ENCODE assay signal across 8 cellular contexts in genomic region chr16:85055503-85056210, GRCh38. TPM values are rescaled to one million over a fixed set of nuclear protein-coding genes. Genes with fewer than 3 reads are reported as not detected.
A peak's percentile ranks its signal among the peaks of the same experiment; 100 is the strongest.
DNase-seq lines count a peak whose midpoint lies in the region; ATAC-seq and TF ChIP-seq lines count a peak whose summit lies in the region.

No MANE protein-coding gene starts in this region.

- H4K20me1 ChIP-seq in MM.1S (ENCODE audit: insufficient read depth, low read length), result no peaks in the 10 kb centered on the region

- H3K27ac Mint-ChIP-seq in CD4-positive, CD25-positive, alpha-beta regulatory T cell, result peak overlapping the region; percentile 91 to 97 (median 93)
- peak overlapping the region; percentile 68 for H3K27ac Mint-ChIP-seq in neural crest cell (ENCODE audit: unreplicated experiment)

- no peak for TF ChIP-seq POLR2A in stomach (IDR thresholded peaks at IDR 0.05)

- no peaks in the 10 kb centered on the region for H3K9me3 Mint-ChIP-seq in CD4-positive, CD25-positive, alpha-beta regulatory T cell
- no peaks in the 10 kb centered on the region for H3K9me3 Mint-ChIP-seq in neural crest cell

- peak; percentile 88 to 94 for ATAC-seq in CD4-positive, CD25-positive, alpha-beta regulatory T cell (ENCODE audit: low read depth in 2 of 2)
- peak; percentile 90 for ATAC-seq in GM21576 (IDR thresholded peaks at IDR 0.05; ENCODE audit: unreplicated experiment)
- ATAC-seq in esophagus mucosa, result peak; percentile 78

- no peaks in the 10 kb centered on the region for H3K36me3 ChIP-seq in CD4-positive, CD25-positive, alpha-beta regulatory T cell (ENCODE audit: control insufficient read depth, insufficient read depth, low read length)
- H3K36me3 ChIP-seq in MM.1S (replicated peaks; ENCODE audit: insufficient read depth, low read length), result no peaks in the 10 kb centered on the region
- peaks cover 0 to 16% (median 5%) of the 10 kb centered on the region in 4 donors for H3K36me3 ChIP-seq in stomach

- peak; percentile 8 to 88 (median 56) for DNase-seq in CD4-positive, CD25-positive, alpha-beta regulatory T cell
- peak; percentile 42 for DNase-seq in MM.1S
- peak; percentile 19 to 51 (median 46) for DNase-seq in activated CD8-positive, alpha-beta memory T cell treated with anti-CD3 and anti-CD28 coated beads for 48 hours (ENCODE audit: low read depth in 2 of 3, low spot score in 2 of 3)
- DNase-seq in neural crest cell (ENCODE audit: low read depth, low spot score), result no peak
- peak; percentile 64 for DNase-seq in stomach
- DNase-seq in 8988T, result no peak

- peaks cover 8% of the 10 kb centered on the region for H3K36me3 Mint-ChIP-seq in CD4-positive, CD25-positive, alpha-beta regulatory T cell
- H3K36me3 Mint-ChIP-seq in neural crest cell (ENCODE audit: low read depth), result no peaks in the 10 kb centered on the region

- H3K27ac ChIP-seq in CD4-positive, CD25-positive, alpha-beta regulatory T cell (ENCODE audit: insufficient read depth, low read length, poor library complexity, severe bottlenecking), result peak overlapping the region; percentile 57
- no peak overlapping the region for H3K27ac ChIP-seq in MM.1S (ENCODE audit: low read length)
- H3K27ac ChIP-seq in stomach, result peak overlapping the region; percentile 51 to 89 (median 80)

- H3K4me2 ChIP-seq in MM.1S (ENCODE audit: low read depth, low read length), result peak overlapping the region; percentile 4; the same call in 1 of the 2 replicates

- H3K4me3 ChIP-seq in CD4-positive, CD25-positive, alpha-beta regulatory T cell (ENCODE audit: low read depth, low read length), result peak overlapping the region; percentile 80
- H3K4me3 ChIP-seq in MM.1S (ENCODE audit: low read length), result no peak overlapping the region
- H3K4me3 ChIP-seq in stomach, result peak overlapping the region; percentile 1 to 33 (median 24)

- H3K4me3 Mint-ChIP-seq in CD4-positive, CD25-positive, alpha-beta regulatory T cell, result peak overlapping the region; percentile 81 to 85 (median 83)
- H3K4me3 Mint-ChIP-seq in neural crest cell, result no peak overlapping the region

- 40 to 55% (median 42%) methylated on average over 14 of the region's 14 CpGs for WGBS in stomach, 5 donors

- H3K9me3 ChIP-seq in CD4-positive, CD25-positive, alpha-beta regulatory T cell (ENCODE audit: control insufficient read depth in 2 of 2, low read length in 2 of 2), result no peaks in the 10 kb centered on the region
- H3K9me3 ChIP-seq in MM.1S (replicated peaks; ENCODE audit: insufficient read depth, low read length), result no peaks in the 10 kb centered on the region
- H3K9me3 ChIP-seq in stomach, result no peaks in the 10 kb centered on the region

- H3K4me1 Mint-ChIP-seq in CD4-positive, CD25-positive, alpha-beta regulatory T cell, result peaks cover 6 to 29% (median 15%) of the 10 kb centered on the region in 4 donors
- H3K4me1 Mint-ChIP-seq in neural crest cell, result peaks cover 23% of the 10 kb centered on the region

- no peak overlapping the region for H3K9ac ChIP-seq in MM.1S (ENCODE audit: low read length)

- H3K9me2 ChIP-seq in MM.1S (replicated peaks; ENCODE audit: insufficient read depth, low read length), result no peaks in the 10 kb centered on the region

- H3K27me3 ChIP-seq in CD4-positive, CD25-positive, alpha-beta regulatory T cell (ENCODE audit: control insufficient read depth, insufficient read depth, low read length), result no peaks in the 10 kb centered on the region
- no peaks in the 10 kb centered on the region for H3K27me3 ChIP-seq in MM.1S (replicated peaks; ENCODE audit: insufficient read depth, low read length)
- H3K27me3 ChIP-seq in stomach, result no peaks in the 10 kb centered on the region

- no peaks in the 10 kb centered on the region for H3K27me3 Mint-ChIP-seq in CD4-positive, CD25-positive, alpha-beta regulatory T cell
- H3K27me3 Mint-ChIP-seq in neural crest cell (ENCODE audit: low read depth), result no peaks in the 10 kb centered on the region

- H3F3A ChIP-seq in MM.1S (ENCODE audit: insufficient read depth, low read length), result no peaks in the 10 kb centered on the region

- peaks cover 22% of the 10 kb centered on the region for H3K4me1 ChIP-seq in CD4-positive, CD25-positive, alpha-beta regulatory T cell (ENCODE audit: control insufficient read depth, insufficient read depth, low read length, poor library complexity, severe bottlenecking)
- H3K4me1 ChIP-seq in MM.1S (ENCODE audit: low read length) (no peaks in the 10 kb centered on the region), stomach (peaks cover 12 to 44% (median 34%) of the 10 kb centered on the region in 4 donors)

- no peak for TF ChIP-seq CTCF in MM.1S (IDR thresholded peaks at IDR 0.05; ENCODE audit: low read length)
- TF ChIP-seq CTCF in neural crest cell (conservative IDR thresholded peaks at IDR 0.05), result no peak
- no peak for TF ChIP-seq CTCF in stomach (IDR thresholded peaks at IDR 0.05)

- no peaks in the 10 kb centered on the region for H3K79me2 ChIP-seq in MM.1S (ENCODE audit: low read length)

- no peak overlapping the region for H2AFZ ChIP-seq in MM.1S (ENCODE audit: low read length)

- TF ChIP-seq EP300 in stomach (IDR thresholded peaks at IDR 0.05), result no peak

- intact Hi-C loops in stomach (cut with DNase I; ENCODE audit: low total_unique reads), result no loop called here

RNA-seq across cellular contexts. Expression of gene KIAA0513, which starts 28.1 kb away (rescaled TPM):
- 7.5 TPM for total RNA-seq in CD4-positive, CD25-positive, alpha-beta regulatory T cell
- polyA plus RNA-seq in CD4-positive, CD25-positive, alpha-beta regulatory T cell, result 1 to 10 TPM; 1.5 to 3.9 (median 3.3) TPM
- total RNA-seq in esophagus mucosa, result 8.1 TPM
- total RNA-seq in neural crest cell, result 10.3 TPM in 2 replicates
- total RNA-seq in stomach, result 10 to 100 TPM; 13.3 to 40.6 (median 17.6) TPM
- 10 to 100 TPM in 1 of 3 donors, 1 to 10 TPM in 2; 3.6 to 10.2 (median 8.4) TPM for polyA plus RNA-seq in stomach

RNA-seq across cellular contexts. Expression of gene ZDHHC7, which starts 44.3 kb away (rescaled TPM):
- total RNA-seq in CD4-positive, CD25-positive, alpha-beta regulatory T cell, result 42.6 TPM
- 10 to 100 TPM; 26.0 to 38.9 (median 37.1) TPM for polyA plus RNA-seq in CD4-positive, CD25-positive, alpha-beta regulatory T cell
- total RNA-seq in esophagus mucosa, result 17.1 TPM
- 39.5 and 40.0 TPM in 2 replicates for total RNA-seq in neural crest cell
- 100 to 1,000 TPM in 2 of 5 donors, 10 to 100 TPM in 3; 54.3 to 358 (median 58.1) TPM for total RNA-seq in stomach
- 10 to 100 TPM; 15.0 to 23.0 (median 15.4) TPM for polyA plus RNA-seq in stomach

RNA-seq across cellular contexts. Expression of gene CIBAR2, which starts 56.6 kb away (rescaled TPM):
- total RNA-seq in CD4-positive, CD25-positive, alpha-beta regulatory T cell, result not detected
- not detected for polyA plus RNA-seq in CD4-positive, CD25-positive, alpha-beta regulatory T cell
- not detected for total RNA-seq in esophagus mucosa
- total RNA-seq in neural crest cell, result not detected in 2 replicates
- total RNA-seq in stomach, result 10 to 100 TPM in 1 of 5 donors, not detected in 4; 54.0 TPM
- polyA plus RNA-seq in stomach, result 1 to 10 TPM in 1 of 3 donors, not detected in 2; 1.5 TPM

Comparison
In these comparisons a context has a peak if more than half of its experiments do, and no peak if none do; other contexts are left out.
1. DNase-seq: peak in CD4-positive, CD25-positive, alpha-beta regulatory T cell (3 of 3), MM.1S (single experiment), activated CD8-positive, alpha-beta memory T cell treated with anti-CD3 and anti-CD28 coated beads for 48 hours (3 of 3) and stomach (single experiment); none in neural crest cell (single experiment) and 8988T (single experiment).
2. Peak in every context shown above with its lines, with median percentiles within 50 percentile points of each other: ATAC-seq.